In the genomic region with DNA sequence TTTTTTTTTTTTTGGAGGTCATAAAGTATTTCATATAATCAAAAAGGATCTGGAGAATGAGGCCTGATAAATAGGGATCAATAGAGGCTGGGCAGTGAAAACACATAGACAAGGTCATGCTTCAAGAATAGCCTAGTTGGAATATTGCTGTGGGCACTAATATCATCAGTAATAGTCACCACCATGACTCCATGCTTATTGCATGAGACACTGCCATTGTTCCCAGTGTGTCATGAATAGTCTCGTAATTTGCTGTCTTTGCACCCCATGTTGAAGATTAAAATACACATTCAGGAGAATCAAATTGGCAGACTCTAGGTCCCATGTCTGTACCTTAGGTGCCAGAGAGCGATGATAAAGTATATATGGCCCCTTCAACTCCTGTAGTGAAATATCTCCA, we compare ENCODE assay signal across 36 cellular contexts. TPM values are rescaled to one million over a fixed set of nuclear protein-coding genes. Genes with fewer than 3 reads are reported as not detected.
"Had no signal": no experiment of that assay in that cellular context is flagged by ENCODE, and none has a peak within 500 bp of the region (broad histone marks: within the 10 kb centered on the region; RNA-seq: fewer than 3 reads in every experiment).

No MANE protein-coding gene starts in this region.

- DNase-seq: activated effector memory CD4-positive, alpha-beta T cell treated with anti-CD3 and anti-CD28 coated beads, Interleukin-2, amount 50 U/mL, for 16 hours; activated effector memory CD4-positive, alpha-beta T cell treated with Interleukin-2 at 50 U/mL for 16 hours; activated gamma-delta T cell; activated gamma-delta T cell treated with Interleukin-2 at 50 U/mL for 16 hours; activated naive CD4-positive, alpha-beta T cell; activated naive CD4-positive, alpha-beta T cell treated with anti-CD3 and anti-CD28 coated beads for 36 hours; activated naive CD4-positive, alpha-beta T cell treated with anti-CD3 and anti-CD28 coated beads, Interleukin-2, amount 10 ng/mL, durations not matched to agents 7 days and 5 days; activated naive CD4-positive, alpha-beta T cell treated with anti-CD3 and anti-CD28 coated beads, Interleukin-2, amount 50 U/mL, for 16 hours; activated naive CD4-positive, alpha-beta T cell treated with Interleukin-2 at 50 U/mL for 16 hours; activated naive CD8-positive, alpha-beta T cell treated with anti-CD3 and anti-CD28 coated beads for 36 hours; activated naive CD8-positive, alpha-beta T cell treated with anti-CD3 and anti-CD28 coated beads, Interleukin-2, amount 10 ng/mL, durations not matched to agents 7 days and 5 days; activated naive CD8-positive, alpha-beta T cell treated with anti-CD3 and anti-CD28 coated beads, Interleukin-2, amount 50 U/mL, for 24 hours; activated T-cell treated with anti-CD3 and anti-CD28 coated beads for 4 hours; activated T-cell treated with anti-CD3 and anti-CD28 coated beads, Interleukin-2, amount 50 U/mL, for 1 hour; activated T-cell treated with anti-CD3 and anti-CD28 coated beads, Interleukin-2, amount 50 U/mL, for 24 hours; activated T-cell treated with anti-CD3 and anti-CD28 coated beads, Interleukin-2, amount 50 U/mL, for 4 hours; activated T-cell treated with anti-CD3 and anti-CD28 coated beads, Interleukin-2, amount 50 U/mL, for 48 hours; activated T-cell treated with anti-CD3 and anti-CD28 coated beads, Interleukin-2, amount 50 U/mL, for 72 hours; adrenal gland; amniotic stem cell; amygdala; anterior cingulate cortex; aorta; body of pancreas; brain microvascular endothelial cell; caudate nucleus; central memory CD4-positive, alpha-beta T cell; cerebellar nuclear complex had no signal

- H3K27me3 ChIP-seq: adrenal gland, ascending aorta, body of pancreas, brain microvascular endothelial cell, breast epithelium, cardiac muscle cell had no signal

- FAIRE-seq: astrocyte had no signal

- H3K27ac ChIP-seq: adrenal gland, ascending aorta, body of pancreas, brain microvascular endothelial cell, breast epithelium, cardiac muscle cell had no signal

- H3K9me3 ChIP-seq: adrenal gland, ascending aorta, body of pancreas, breast epithelium had no signal

- H3K4me1 ChIP-seq: adrenal gland, ascending aorta, body of pancreas, breast epithelium had no signal

- H3K36me3 ChIP-seq: adrenal gland, ascending aorta, brain microvascular endothelial cell, breast epithelium, cardiac muscle cell had no signal

- ATAC-seq: activated naive CD4-positive, alpha-beta T cell treated with anti-CD3 and anti-CD28 coated beads, Interleukin-2, amount 50 U/mL, for 72 hours; activated naive CD8-positive, alpha-beta T cell treated with anti-CD3 and anti-CD28 coated beads, Interleukin-2, amount 50 U/mL, for 24 hours; activated T-cell treated with anti-CD3 and anti-CD28 coated beads, Interleukin-2, amount 50 U/mL, for 4 hours; activated T-cell treated with anti-CD3 and anti-CD28 coated beads, Interleukin-2, amount 50 U/mL, for 72 hours; activated T-helper 17 cell treated with anti-CD3 and anti-CD28 coated beads, Interleukin-2, amount 50 U/mL, for 72 hours; body of pancreas had no signal

- H3K4me3 ChIP-seq: adrenal gland, ascending aorta, body of pancreas, breast epithelium, cardiac muscle cell had no signal

RNA-seq across cellular contexts. Expression of a gene that starts 10.3 kb away (rescaled TPM):
- total RNA-seq: activated naive CD4-positive, alpha-beta T cell treated with anti-CD3 and anti-CD28 coated beads for 36 hours; activated naive CD4-positive, alpha-beta T cell treated with anti-CD3 and anti-CD28 coated beads, Interleukin-2, amount 50 U/mL, for 72 hours; activated naive CD8-positive, alpha-beta T cell treated with anti-CD3 and anti-CD28 coated beads for 36 hours; activated naive CD8-positive, alpha-beta T cell treated with anti-CD3 and anti-CD28 coated beads, Interleukin-2, amount 10 ng/mL, durations not matched to agents 7 days and 5 days; activated T-cell treated with anti-CD3 and anti-CD28 coated beads, Interleukin-2, amount 50 U/mL, for 4 hours; activated T-cell treated with anti-CD3 and anti-CD28 coated beads, Interleukin-2, amount 50 U/mL, for 72 hours; activated T-helper 1 cell treated with anti-CD3 and anti-CD28 coated beads, Interleukin-12 subunit alpha, Interleukin-12 subunit beta, Interleukin-2, Interleukin-4 antibody, amounts not matched to agents 30 ng/mL and 10 ng/mL and 1 ng/mL, durations not matched to agents 14 hours and 24 hours and 36 hours; activated T-helper 17 cell treated with anti-CD3 and anti-CD28 coated beads, Interleukin-2, amount 50 U/mL, for 72 hours; activated T-helper 2 cell treated with anti-CD3 and anti-CD28 coated beads, Interferon-gamma antibody, Interleukin-2, Interleukin-4, amounts not matched to agents 10 μg/mL and 5 μg/mL and 100 μg/mL, durations not matched to agents 14 hours and 24 hours and 36 hours had no signal
